In the genomic region with DNA sequence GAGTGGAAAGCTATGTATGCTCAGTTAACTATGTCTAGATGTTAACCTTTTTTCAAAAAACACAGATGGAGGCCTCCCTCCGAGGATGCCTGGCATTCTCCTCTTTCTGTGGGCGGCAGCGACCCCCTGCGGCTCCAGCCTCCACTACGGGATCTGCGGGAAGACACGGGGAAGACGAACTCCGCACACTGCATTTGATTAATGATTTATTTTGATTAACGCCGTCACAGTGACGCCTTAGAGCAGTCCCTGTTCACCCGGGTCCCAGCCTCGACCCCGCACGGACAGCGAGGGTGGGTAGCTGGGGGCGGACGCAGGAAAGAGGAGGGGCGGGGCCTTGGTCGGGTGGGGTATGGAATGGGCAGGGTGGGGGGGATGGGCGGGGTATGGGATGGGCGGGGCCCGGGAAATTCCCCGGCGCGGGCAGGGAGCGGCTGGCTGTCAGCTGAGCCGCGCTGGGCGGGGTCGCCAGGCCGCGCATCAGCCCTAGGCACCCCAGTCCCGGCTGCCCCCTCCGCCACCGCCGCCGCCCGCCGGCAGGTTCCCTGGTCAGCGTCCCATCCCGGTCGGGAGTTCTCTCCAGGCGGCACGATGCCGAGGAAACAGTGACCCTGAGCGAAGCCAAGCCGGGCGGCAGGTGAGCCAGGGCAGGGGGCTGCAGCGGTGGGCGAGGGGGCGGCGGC, we compare ENCODE assay signal across 8 cellular contexts. TPM values are rescaled to one million over a fixed set of nuclear protein-coding genes. Genes with fewer than 3 reads are reported as not detected.
DNase-seq lines count a peak whose midpoint lies in the region; ATAC-seq and TF ChIP-seq lines count a peak whose summit lies in the region.

TSS of gene OPTN (plus strand) at position 498 of the 683 bp plus-strand sequence. CDS start 8,960 bp downstream, outside the sequence.

- peak; percentile 51 for DNase-seq in NCI-H748 treated with DMSO at 0.1 percent for 48 hours (lab: John Stamatoyannopoulos, UW)
- peak; percentile 58 for DNase-seq in activated CD8-positive, alpha-beta memory T cell treated with anti-CD3 and anti-CD28 coated beads, Interleukin-2, amount 50 U/mL, for 1 hour (ENCODE audit: extremely low read depth)
- DNase-seq in stimulated activated CD8-positive, alpha-beta memory T cell treated with anti-CD3 and anti-CD28 coated beads, Interleukin-15, amount 100 ng/mL, for 48 hours (ENCODE audit: low read depth in 2 of 2) = peak; percentile 69 to 71

- no peaks in the 10 kb centered on the region for H3K27me3 ChIP-seq in BLaER1

- in situ Hi-C loops in endometrial microvascular endothelial cells (cut with HindIII; ENCODE audit: inconsistent ontology term, low pct_unique_long_range_greater_than_20kb, low sequenced_read_pairs) = no loop called here

- ATAC-seq in HG03432 (IDR thresholded peaks at IDR 0.05; ENCODE audit: unreplicated experiment) = peak; percentile 76

- no peaks in the 10 kb centered on the region; the same call in 1 of the 2 replicates for H4K20me1 ChIP-seq in BLaER1

- H3K27ac ChIP-seq in BLaER1 (peak within 1 kb of the TSS; percentile 53), mesodermal cell (ENCODE audit: low read depth, low read length, severe bottlenecking) (peak within 1 kb of the TSS; percentile 79)

- H3K9me3 ChIP-seq in BLaER1 (no peaks in the 10 kb centered on the region), mesodermal cell (ENCODE audit: control insufficient read depth, low read length) (no peaks in the 10 kb centered on the region)

- peaks cover 13% of the 10 kb centered on the region for H3K4me1 ChIP-seq in BLaER1
- peaks cover 4% of the 10 kb centered on the region for H3K4me1 ChIP-seq in mesodermal cell (ENCODE audit: control insufficient read depth, insufficient read depth, low read length, poor library complexity, severe bottlenecking)

- 0 to 1% methylated on average over 23 to 26 of the region's 54 CpGs for WGBS in mesodermal cell (ENCODE audit: insufficient coverage in 2 of 2), 2 experiments

- H3K4me2 ChIP-seq in BLaER1 = peak within 1 kb of the TSS; percentile 88

- H3K4me3 ChIP-seq in BLaER1 = peak within 1 kb of the TSS; percentile 92
- peak within 1 kb of the TSS; percentile 65 for H3K4me3 ChIP-seq in mesodermal cell (ENCODE audit: extremely low read depth, insufficient read depth, low read length, poor library complexity, severe bottlenecking)

- TF ChIP-seq POLR2A in GM19099 (IDR thresholded peaks at IDR 0.05; ENCODE audit: extremely low read depth, insufficient read length, low read depth) = peak; percentile 57

- peak within 1 kb of the TSS; percentile 79 for H3K9ac ChIP-seq in BLaER1

- H3K36me3 ChIP-seq in BLaER1 = no peaks in the 10 kb centered on the region
- H3K36me3 ChIP-seq in mesodermal cell (ENCODE audit: control insufficient read depth, insufficient read depth, low read length) = no peaks in the 10 kb centered on the region

RNA-seq across cellular contexts. Expression of gene OPTN, which starts in this region (rescaled TPM):
- total RNA-seq in endometrial microvascular endothelial cells (ENCODE audit: inconsistent ontology term) = 52.0 TPM
- 29.0 TPM for polyA plus RNA-seq in mesodermal cell (2013, experiment 1 of 2)
- 30.3 TPM for polyA plus RNA-seq in mesodermal cell (2013, experiment 2 of 2)

Comparison
In these comparisons a context has a peak if more than half of its experiments do, and no peak if none do; other contexts are left out.
1. Peak in every context shown above with its lines: DNase-seq, ATAC-seq, H3K4me3 ChIP-seq and H3K27ac ChIP-seq.